Comparison of ENCODE assay signal across 5 cellular contexts in genomic region chr4:12379191-12379590, GRCh38.
"Had no signal": no experiment of that assay in that cellular context is flagged by ENCODE, and none has a peak within 500 bp of the region (broad histone marks: within the 10 kb centered on the region; RNA-seq: fewer than 3 reads in every experiment).

No MANE protein-coding gene starts in this region.

- H3K4me3 Mint-ChIP-seq: GM23338, H9 had no signal

- H3K4me2 ChIP-seq: GM23338 had no signal

- H3K27ac Mint-ChIP-seq: GM23338, H9 had no signal

- ATAC-seq: GM23338, K562 had no signal

- H3K4me3 ChIP-seq: GM23338, K562 had no signal

- H3K4me1 Mint-ChIP-seq: GM23338 had no signal

- H2AFZ ChIP-seq: GM23338 had no signal

- DNase-seq: H9, HCEC 1CT, KG1 had no signal
